In the genomic region with DNA sequence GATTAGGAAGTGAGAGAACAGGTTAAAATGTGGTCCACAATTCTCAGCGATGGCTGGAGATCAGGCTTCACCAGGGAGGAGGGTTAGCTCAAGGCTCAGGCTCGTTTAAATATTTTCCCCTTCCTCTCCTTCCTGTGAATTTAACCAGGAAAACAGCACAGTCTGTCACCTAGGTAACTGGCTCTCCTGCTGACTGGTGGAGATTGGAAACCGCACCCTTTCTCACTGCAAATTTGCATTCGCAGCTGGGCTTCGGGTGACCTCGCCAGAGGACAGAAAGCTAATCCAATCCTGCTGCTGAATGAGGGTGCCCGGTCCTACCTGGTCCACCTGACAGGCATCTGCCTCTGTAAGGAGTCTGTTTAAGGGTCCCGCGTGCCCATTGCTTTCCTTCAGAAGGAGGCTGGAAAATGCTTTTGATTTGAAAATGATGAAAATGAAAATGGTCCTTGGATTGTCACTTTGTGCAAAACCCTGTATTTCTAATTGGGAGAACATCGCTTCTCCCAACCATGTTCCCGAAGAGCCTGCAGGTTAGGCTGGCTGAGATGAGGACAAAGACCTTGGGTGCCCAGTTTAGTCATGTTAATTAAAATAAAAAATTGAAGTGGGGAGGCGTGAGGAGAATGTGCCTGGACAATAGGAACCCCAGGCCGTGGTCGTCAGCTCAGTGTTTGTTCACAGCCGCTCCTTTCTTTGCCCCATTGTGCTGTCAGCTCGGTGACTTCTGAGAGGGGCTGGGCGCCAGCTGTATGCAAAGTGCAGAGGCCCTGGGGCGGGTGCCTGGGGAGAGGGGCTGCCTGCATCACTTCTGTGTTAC, we compare ENCODE assay signal across 1 cellular context.
TF ChIP-seq lines count a peak whose summit lies in the region.

No MANE protein-coding gene starts in this region.

TF ChIP-seq in K562, 482 proteins besides CTCF, POLR2A, EP300 and RAD21:
- TF ChIP-seq ZNF785 (CRISPR knock-in tag; IDR thresholded peaks at IDR 0.05) (no peak), PURB (CRISPR knock-in tag; IDR thresholded peaks at IDR 0.05; ENCODE audit: low read depth) (no peak), EGR1 (conservative IDR thresholded peaks at IDR 0.05) (no peak), LARP7 (IDR thresholded peaks at IDR 0.05) (no peak), BHLHE40 (IDR thresholded peaks at IDR 0.05; ENCODE audit: low read length) (0 out of 2 replicates have a peak, but pooled peaks have one; percentile 5), TRIM24 (IDR thresholded peaks at IDR 0.05) (no peak), PTRF (tag; IDR thresholded peaks at IDR 0.05) (no peak), CXXC5 (CRISPR knock-in tag; IDR thresholded peaks at IDR 0.05) (no peak), MAFG (tag; conservative IDR thresholded peaks at IDR 0.05) (no peak), ZNF253 (CRISPR knock-in tag; conservative IDR thresholded peaks at IDR 0.05) (no peak), RAD51 (IDR thresholded peaks at IDR 0.05; ENCODE audit: borderline replicate concordance, low read depth) (no peak), ZNF431 (CRISPR knock-in tag; IDR thresholded peaks at IDR 0.05) (no peak), EZH2 (IDR thresholded peaks at IDR 0.05; ENCODE audit: borderline replicate concordance, low read depth, low read length) (no peak), NR2C1 (IDR thresholded peaks at IDR 0.05) (no peak), NR2C1 (tag; IDR thresholded peaks at IDR 0.05) (no peak), PRMT5 (CRISPR knock-in tag; IDR thresholded peaks at IDR 0.05) (no peak), DACH1 (IDR thresholded peaks at IDR 0.05; ENCODE audit: partially characterized antibody) (no peak), MCM7 (IDR thresholded peaks at IDR 0.05) (no peak), SREBF1 (IDR thresholded peaks at IDR 0.05; ENCODE audit: borderline replicate concordance, low read depth, low read length) (no peak), FOXJ3 (CRISPR knock-in tag; IDR thresholded peaks at IDR 0.05) (no peak), HLTF (IDR thresholded peaks at IDR 0.05) (no peak), MTA2 (IDR thresholded peaks at IDR 0.05; ENCODE audit: low read depth) (no peak), ZNF175 (CRISPR knock-in tag; IDR thresholded peaks at IDR 0.05; ENCODE audit: low read depth) (no peak), KLF6 (CRISPR knock-in tag; IDR thresholded peaks at IDR 0.05; ENCODE audit: borderline replicate concordance) (no peak), NR4A1 (CRISPR knock-in tag; IDR thresholded peaks at IDR 0.05) (no peak), NR4A1 (tag; IDR thresholded peaks at IDR 0.05) (no peak), RBBP5 (IDR thresholded peaks at IDR 0.05; ENCODE audit: borderline replicate concordance, insufficient read depth, low read length, poor library complexity, severe bottlenecking) (no peak), JUNB (CRISPR knock-in tag; conservative IDR thresholded peaks at IDR 0.05) (no peak), CTBP1 (IDR thresholded peaks at IDR 0.05; ENCODE audit: borderline replicate concordance) (0 out of 2 replicates have a peak, but pooled peaks have one; percentile 15), FOXJ2 (tag; IDR thresholded peaks at IDR 0.05) (0 out of 2 replicates have a peak, but pooled peaks have one; percentile 61), ZNF79 (CRISPR knock-in tag; IDR thresholded peaks at IDR 0.05; ENCODE audit: low read depth) (no peak), HIVEP1 (CRISPR knock-in tag; IDR thresholded peaks at IDR 0.05) (no peak), TCF7L2 (IDR thresholded peaks at IDR 0.05; ENCODE audit: low read depth, low read length) (no peak), KLF16 (IDR thresholded peaks at IDR 0.05) (no peak), RFX1 (IDR thresholded peaks at IDR 0.05) (peak; percentile 86)
- TF ChIP-seq, protein P1, sequence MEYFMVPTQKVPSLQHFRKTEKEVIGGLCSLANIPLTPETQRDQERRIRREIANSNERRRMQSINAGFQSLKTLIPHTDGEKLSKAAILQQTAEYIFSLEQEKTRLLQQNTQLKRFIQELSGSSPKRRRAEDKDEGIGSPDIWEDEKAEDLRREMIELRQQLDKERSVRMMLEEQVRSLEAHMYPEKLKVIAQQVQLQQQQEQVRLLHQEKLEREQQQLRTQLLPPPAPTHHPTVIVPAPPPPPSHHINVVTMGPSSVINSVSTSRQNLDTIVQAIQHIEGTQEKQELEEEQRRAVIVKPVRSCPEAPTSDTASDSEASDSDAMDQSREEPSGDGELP (CRISPR knock-in tag; IDR thresholded peaks at IDR 0.05; ENCODE audit: borderline replicate concordance): peak; percentile 62; the same call in 1 of the 2 replicates
- TF ChIP-seq, protein P2, sequence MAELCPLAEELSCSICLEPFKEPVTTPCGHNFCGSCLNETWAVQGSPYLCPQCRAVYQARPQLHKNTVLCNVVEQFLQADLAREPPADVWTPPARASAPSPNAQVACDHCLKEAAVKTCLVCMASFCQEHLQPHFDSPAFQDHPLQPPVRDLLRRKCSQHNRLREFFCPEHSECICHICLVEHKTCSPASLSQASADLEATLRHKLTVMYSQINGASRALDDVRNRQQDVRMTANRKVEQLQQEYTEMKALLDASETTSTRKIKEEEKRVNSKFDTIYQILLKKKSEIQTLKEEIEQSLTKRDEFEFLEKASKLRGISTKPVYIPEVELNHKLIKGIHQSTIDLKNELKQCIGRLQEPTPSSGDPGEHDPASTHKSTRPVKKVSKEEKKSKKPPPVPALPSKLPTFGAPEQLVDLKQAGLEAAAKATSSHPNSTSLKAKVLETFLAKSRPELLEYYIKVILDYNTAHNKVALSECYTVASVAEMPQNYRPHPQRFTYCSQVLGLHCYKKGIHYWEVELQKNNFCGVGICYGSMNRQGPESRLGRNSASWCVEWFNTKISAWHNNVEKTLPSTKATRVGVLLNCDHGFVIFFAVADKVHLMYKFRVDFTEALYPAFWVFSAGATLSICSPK (IDR thresholded peaks at IDR 0.05; ENCODE audit: borderline replicate concordance): no peak
- TF ChIP-seq, protein P3, sequence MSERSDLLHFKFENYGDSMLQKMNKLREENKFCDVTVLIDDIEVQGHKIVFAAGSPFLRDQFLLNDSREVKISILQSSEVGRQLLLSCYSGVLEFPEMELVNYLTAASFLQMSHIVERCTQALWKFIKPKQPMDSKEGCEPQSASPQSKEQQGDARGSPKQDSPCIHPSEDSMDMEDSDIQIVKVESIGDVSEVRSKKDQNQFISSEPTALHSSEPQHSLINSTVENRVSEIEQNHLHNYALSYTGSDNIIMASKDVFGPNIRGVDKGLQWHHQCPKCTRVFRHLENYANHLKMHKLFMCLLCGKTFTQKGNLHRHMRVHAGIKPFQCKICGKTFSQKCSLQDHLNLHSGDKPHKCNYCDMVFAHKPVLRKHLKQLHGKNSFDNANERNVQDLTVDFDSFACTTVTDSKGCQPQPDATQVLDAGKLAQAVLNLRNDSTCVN (CRISPR knock-in tag; IDR thresholded peaks at IDR 0.05): no peak
- TF ChIP-seq, protein P4, sequence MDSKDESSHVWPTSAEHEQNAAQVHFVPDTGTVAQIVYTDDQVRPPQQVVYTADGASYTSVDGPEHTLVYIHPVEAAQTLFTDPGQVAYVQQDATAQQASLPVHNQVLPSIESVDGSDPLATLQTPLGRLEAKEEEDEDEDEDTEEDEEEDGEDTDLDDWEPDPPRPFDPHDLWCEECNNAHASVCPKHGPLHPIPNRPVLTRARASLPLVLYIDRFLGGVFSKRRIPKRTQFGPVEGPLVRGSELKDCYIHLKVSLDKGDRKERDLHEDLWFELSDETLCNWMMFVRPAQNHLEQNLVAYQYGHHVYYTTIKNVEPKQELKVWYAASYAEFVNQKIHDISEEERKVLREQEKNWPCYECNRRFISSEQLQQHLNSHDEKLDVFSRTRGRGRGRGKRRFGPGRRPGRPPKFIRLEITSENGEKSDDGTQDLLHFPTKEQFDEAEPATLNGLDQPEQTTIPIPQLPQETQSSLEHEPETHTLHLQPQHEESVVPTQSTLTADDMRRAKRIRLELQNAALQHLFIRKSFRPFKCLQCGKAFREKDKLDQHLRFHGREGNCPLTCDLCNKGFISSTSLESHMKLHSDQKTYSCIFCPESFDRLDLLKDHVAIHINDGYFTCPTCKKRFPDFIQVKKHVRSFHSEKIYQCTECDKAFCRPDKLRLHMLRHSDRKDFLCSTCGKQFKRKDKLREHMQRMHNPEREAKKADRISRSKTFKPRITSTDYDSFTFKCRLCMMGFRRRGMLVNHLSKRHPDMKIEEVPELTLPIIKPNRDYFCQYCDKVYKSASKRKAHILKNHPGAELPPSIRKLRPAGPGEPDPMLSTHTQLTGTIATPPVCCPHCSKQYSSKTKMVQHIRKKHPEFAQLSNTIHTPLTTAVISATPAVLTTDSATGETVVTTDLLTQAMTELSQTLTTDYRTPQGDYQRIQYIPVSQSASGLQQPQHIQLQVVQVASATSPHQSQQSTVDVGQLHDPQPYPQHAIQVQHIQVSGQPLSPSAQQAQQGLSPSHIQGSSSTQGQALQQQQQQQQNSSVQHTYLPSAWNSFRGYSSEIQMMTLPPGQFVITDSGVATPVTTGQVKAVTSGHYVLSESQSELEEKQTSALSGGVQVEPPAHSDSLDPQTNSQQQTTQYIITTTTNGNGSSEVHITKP (IDR thresholded peaks at IDR 0.05; ENCODE audit: partially characterized antibody): peak; percentile 44
- TF ChIP-seq, protein P5, sequence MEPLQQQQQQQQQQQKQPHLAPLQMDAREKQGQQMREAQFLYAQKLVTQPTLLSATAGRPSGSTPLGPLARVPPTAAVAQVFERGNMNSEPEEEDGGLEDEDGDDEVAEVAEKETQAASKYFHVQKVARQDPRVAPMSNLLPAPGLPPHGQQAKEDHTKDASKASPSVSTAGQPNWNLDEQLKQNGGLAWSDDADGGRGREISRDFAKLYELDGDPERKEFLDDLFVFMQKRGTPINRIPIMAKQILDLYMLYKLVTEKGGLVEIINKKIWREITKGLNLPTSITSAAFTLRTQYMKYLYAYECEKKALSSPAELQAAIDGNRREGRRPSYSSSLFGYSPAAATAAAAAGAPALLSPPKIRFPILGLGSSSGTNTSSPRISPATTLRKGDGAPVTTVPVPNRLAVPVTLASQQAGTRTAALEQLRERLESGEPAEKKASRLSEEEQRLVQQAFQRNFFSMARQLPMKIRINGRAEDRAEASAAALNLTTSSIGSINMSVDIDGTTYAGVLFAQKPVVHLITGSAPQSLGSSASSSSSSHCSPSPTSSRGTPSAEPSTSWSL (CRISPR knock-in tag; IDR thresholded peaks at IDR 0.05; ENCODE audit: borderline replicate concordance): no peak
- TF ChIP-seq, protein P6, sequence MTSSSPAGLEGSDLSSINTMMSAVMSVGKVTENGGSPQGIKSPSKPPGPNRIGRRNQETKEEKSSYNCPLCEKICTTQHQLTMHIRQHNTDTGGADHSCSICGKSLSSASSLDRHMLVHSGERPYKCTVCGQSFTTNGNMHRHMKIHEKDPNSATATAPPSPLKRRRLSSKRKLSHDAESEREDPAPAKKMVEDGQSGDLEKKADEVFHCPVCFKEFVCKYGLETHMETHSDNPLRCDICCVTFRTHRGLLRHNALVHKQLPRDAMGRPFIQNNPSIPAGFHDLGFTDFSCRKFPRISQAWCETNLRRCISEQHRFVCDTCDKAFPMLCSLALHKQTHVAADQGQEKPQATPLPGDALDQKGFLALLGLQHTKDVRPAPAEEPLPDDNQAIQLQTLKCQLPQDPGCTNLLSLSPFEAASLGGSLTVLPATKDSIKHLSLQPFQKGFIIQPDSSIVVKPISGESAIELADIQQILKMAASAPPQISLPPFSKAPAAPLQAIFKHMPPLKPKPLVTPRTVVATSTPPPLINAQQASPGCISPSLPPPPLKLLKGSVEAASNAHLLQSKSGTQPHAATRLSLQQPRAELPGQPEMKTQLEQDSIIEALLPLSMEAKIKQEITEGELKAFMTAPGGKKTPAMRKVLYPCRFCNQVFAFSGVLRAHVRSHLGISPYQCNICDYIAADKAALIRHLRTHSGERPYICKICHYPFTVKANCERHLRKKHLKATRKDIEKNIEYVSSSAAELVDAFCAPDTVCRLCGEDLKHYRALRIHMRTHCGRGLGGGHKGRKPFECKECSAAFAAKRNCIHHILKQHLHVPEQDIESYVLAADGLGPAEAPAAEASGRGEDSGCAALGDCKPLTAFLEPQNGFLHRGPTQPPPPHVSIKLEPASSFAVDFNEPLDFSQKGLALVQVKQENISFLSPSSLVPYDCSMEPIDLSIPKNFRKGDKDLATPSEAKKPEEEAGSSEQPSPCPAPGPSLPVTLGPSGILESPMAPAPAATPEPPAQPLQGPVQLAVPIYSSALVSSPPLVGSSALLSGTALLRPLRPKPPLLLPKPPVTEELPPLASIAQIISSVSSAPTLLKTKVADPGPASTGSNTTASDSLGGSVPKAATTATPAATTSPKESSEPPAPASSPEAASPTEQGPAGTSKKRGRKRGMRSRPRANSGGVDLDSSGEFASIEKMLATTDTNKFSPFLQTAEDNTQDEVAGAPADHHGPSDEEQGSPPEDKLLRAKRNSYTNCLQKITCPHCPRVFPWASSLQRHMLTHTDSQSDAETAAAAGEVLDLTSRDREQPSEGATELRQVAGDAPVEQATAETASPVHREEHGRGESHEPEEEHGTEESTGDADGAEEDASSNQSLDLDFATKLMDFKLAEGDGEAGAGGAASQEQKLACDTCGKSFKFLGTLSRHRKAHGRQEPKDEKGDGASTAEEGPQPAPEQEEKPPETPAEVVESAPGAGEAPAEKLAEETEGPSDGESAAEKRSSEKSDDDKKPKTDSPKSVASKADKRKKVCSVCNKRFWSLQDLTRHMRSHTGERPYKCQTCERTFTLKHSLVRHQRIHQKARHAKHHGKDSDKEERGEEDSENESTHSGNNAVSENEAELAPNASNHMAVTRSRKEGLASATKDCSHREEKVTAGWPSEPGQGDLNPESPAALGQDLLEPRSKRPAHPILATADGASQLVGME (CRISPR knock-in tag; IDR thresholded peaks at IDR 0.05): 0 out of 2 replicates have a peak, but pooled peaks have one; percentile 32
- TF ChIP-seq, protein P7, sequence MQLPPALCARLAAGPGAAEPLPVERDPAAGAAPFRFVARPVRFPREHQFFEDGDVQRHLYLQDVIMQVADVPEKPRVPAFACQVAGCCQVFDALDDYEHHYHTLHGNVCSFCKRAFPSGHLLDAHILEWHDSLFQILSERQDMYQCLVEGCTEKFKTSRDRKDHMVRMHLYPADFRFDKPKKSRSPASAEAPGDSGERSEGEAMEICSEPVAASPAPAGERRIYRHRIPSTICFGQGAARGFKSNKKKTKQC (CRISPR knock-in tag; IDR thresholded peaks at IDR 0.05): no peak
- TF ChIP-seq, protein P8, sequence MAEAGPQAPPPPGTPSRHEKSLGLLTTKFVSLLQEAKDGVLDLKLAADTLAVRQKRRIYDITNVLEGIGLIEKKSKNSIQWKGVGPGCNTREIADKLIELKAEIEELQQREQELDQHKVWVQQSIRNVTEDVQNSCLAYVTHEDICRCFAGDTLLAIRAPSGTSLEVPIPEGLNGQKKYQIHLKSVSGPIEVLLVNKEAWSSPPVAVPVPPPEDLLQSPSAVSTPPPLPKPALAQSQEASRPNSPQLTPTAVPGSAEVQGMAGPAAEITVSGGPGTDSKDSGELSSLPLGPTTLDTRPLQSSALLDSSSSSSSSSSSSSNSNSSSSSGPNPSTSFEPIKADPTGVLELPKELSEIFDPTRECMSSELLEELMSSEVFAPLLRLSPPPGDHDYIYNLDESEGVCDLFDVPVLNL (CRISPR knock-in tag; IDR thresholded peaks at IDR 0.05; ENCODE audit: low read depth): no peak
- TF ChIP-seq, protein P9, sequence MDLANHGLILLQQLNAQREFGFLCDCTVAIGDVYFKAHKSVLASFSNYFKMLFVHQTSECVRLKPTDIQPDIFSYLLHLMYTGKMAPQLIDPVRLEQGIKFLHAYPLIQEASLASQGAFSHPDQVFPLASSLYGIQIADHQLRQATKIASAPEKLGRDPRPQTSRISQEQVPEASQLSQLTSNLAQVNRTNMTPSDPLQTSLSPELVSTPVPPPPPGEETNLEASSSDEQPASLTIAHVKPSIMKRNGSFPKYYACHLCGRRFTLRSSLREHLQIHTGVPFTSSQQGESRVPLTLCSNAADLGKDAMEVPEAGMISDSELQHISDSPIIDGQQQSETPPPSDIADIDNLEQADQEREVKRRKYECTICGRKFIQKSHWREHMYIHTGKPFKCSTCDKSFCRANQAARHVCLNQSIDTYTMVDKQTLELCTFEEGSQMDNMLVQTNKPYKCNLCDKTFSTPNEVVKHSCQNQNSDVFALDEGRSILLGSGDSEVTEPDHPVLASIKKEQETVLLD (IDR thresholded peaks at IDR 0.05): no peak
